Comparison of ENCODE assay signal across 17 cellular contexts in genomic region chr5:16312786-16313185, GRCh38.
DNase-seq lines count a peak whose midpoint lies in the region; ATAC-seq and TF ChIP-seq lines count a peak whose summit lies in the region.
"Had no signal": no experiment of that assay in that cellular context is flagged by ENCODE, and none has a peak within 500 bp of the region (broad histone marks: within the 10 kb centered on the region; RNA-seq: fewer than 3 reads in every experiment).

No MANE protein-coding gene starts in this region.

- no peaks in the 10 kb centered on the region for H3K9me3 ChIP-seq in HUES48 (ENCODE audit: control insufficient read depth, insufficient read depth, low read length)
- no peaks in the 10 kb centered on the region for H3K9me3 ChIP-seq in WERI-Rb-1 (ENCODE audit: severe bottlenecking)
- H3K9me3 ChIP-seq in vagina, result peaks cover 3% of the 10 kb centered on the region

- no peak for TF ChIP-seq CTCF in WERI-Rb-1 (IDR thresholded peaks at IDR 0.05; ENCODE audit: low read depth, low read length)
- TF ChIP-seq CTCF in vagina (IDR thresholded peaks at IDR 0.05), result no peak

- TF ChIP-seq POLR2A in vagina (IDR thresholded peaks at IDR 0.05), result no peak

- H3K36me3 ChIP-seq in HUES48 (ENCODE audit: control insufficient read depth, insufficient read depth, low read length), result no peaks in the 10 kb centered on the region
- no peaks in the 10 kb centered on the region for H3K36me3 ChIP-seq in WERI-Rb-1
- H3K36me3 ChIP-seq in vagina, result no peaks in the 10 kb centered on the region
- H3K36me3 ChIP-seq: BLaER1 treated with 17β-estradiol and CSF1 and Interleukin-3, amounts not matched to agents 10 nM and 100 nM had no signal

- H3K4me3 ChIP-seq in HUES48 (ENCODE audit: low read depth, low read length) (no peak overlapping the region), WERI-Rb-1 (ENCODE audit: low read depth, low read length) (no peak overlapping the region), vagina (no peak overlapping the region)
- H3K4me3 ChIP-seq: BLaER1 treated with 17β-estradiol and CSF1 and Interleukin-3, amounts not matched to agents 10 nM and 100 nM; K562 had no signal

- H3K27ac ChIP-seq in HUES48 (ENCODE audit: low read depth, low read length) (peak overlapping the region; percentile 31), WERI-Rb-1 (peak overlapping the region; percentile 7; the same call in 1 of the 2 replicates), vagina (no peak overlapping the region)
- H3K27ac ChIP-seq: BLaER1 treated with 17β-estradiol and CSF1 and Interleukin-3, amounts not matched to agents 10 nM and 100 nM; HL-60 had no signal

- no peak overlapping the region for H3K9ac ChIP-seq in HUES48 (ENCODE audit: low read depth, low read length)
- H3K9ac ChIP-seq: BLaER1 treated with 17β-estradiol and CSF1 and Interleukin-3, amounts not matched to agents 10 nM and 100 nM had no signal

- no peak for ATAC-seq in GM21526 (IDR thresholded peaks at IDR 0.05; ENCODE audit: low FRiP score, unreplicated experiment)
- ATAC-seq: CD8-positive, alpha-beta T cell; K562 had no signal

- H3K4me1 ChIP-seq in HUES48 (ENCODE audit: control insufficient read depth, insufficient read depth, low read length) (no peaks in the 10 kb centered on the region), vagina (no peaks in the 10 kb centered on the region)
- H3K4me1 ChIP-seq: BLaER1 treated with 17β-estradiol and CSF1 and Interleukin-3, amounts not matched to agents 10 nM and 100 nM had no signal

- intact Hi-C loops in vagina (cut with DNase I), result no loop called here

- no peaks in the 10 kb centered on the region for H3K27me3 ChIP-seq in HUES48 (ENCODE audit: control insufficient read depth, insufficient read depth, low read length)
- H3K27me3 ChIP-seq in WERI-Rb-1 (ENCODE audit: insufficient read depth, low read depth, severe bottlenecking), result no peaks in the 10 kb centered on the region
- no peaks in the 10 kb centered on the region for H3K27me3 ChIP-seq in vagina
- H3K27me3 ChIP-seq: BLaER1 treated with 17β-estradiol and CSF1 and Interleukin-3, amounts not matched to agents 10 nM and 100 nM had no signal

- DNase-seq in EL (peak; percentile 13), HCEC 1CT (peak; percentile 69), WERI-Rb-1 (no peak), vagina (ENCODE audit: extremely low spot score in 2 of 2) (no peak), NCI-H345 (lab: John Stamatoyannopoulos, UW) (no peak), hippocampal formation (lab: John Stamatoyannopoulos, UW) (no peak)
- DNase-seq: Calu3; CD8-positive, alpha-beta T cell; DND-41; GF-D8; GOT3; H7 had no signal

Comparison
In these comparisons a context has a peak if more than half of its experiments do, and no peak if none do; other contexts are left out.
1. DNase-seq: peak in EL (single experiment) and HCEC 1CT (single experiment); none in WERI-Rb-1 (single experiment), vagina (0 of 2), NCI-H345 (single experiment) and hippocampal formation (0 of 2).